In genomic region chr2:143225931-143226330, GRCh38 we compare ENCODE assay signal across 1 cellular context.
TF ChIP-seq lines count a peak whose summit lies in the region.

No MANE protein-coding gene starts in this region.

TF ChIP-seq in SK-N-SH, 30 proteins besides CTCF, POLR2A, EP300 and RAD21 (continued from another document):
- no peak for TF ChIP-seq TCF12 (IDR thresholded peaks at IDR 0.05)
- TF ChIP-seq SMC3 (IDR thresholded peaks at IDR 0.05; ENCODE audit: low read depth, low read length), result no peak
- TF ChIP-seq NRF1 (IDR thresholded peaks at IDR 0.05; ENCODE audit: low read depth, low read length), result no peak
- no peak for TF ChIP-seq REST (IDR thresholded peaks at IDR 0.05; ENCODE audit: low read depth, low read length)
- no peak for TF ChIP-seq USF1 (IDR thresholded peaks at IDR 0.05; ENCODE audit: borderline replicate concordance, low read depth)
- no peak for TF ChIP-seq JUND (IDR thresholded peaks at IDR 0.05)
- TF ChIP-seq TAF1 (IDR thresholded peaks at IDR 0.05; ENCODE audit: borderline replicate concordance, low read depth, low read length), result no peak
- no peak for TF ChIP-seq FOSL2 (IDR thresholded peaks at IDR 0.05; ENCODE audit: borderline replicate concordance, low read depth)
- no peak for TF ChIP-seq CHD2 (IDR thresholded peaks at IDR 0.05; ENCODE audit: low read length, partially characterized antibody)
- no peak for TF ChIP-seq MXI1 (IDR thresholded peaks at IDR 0.05; ENCODE audit: low read depth, low read length)
- TF ChIP-seq YY1 (IDR thresholded peaks at IDR 0.05; ENCODE audit: low read depth), result no peak
- no peak for TF ChIP-seq POLR2AphosphoS5 (IDR thresholded peaks at IDR 0.05; ENCODE audit: low read depth, low read length)
- no peak for TF ChIP-seq FOXM1 (IDR thresholded peaks at IDR 0.05; ENCODE audit: low read depth)
- no peak for TF ChIP-seq RFX5 (IDR thresholded peaks at IDR 0.05; ENCODE audit: low read length)
- no peak for TF ChIP-seq PBX3 (IDR thresholded peaks at IDR 0.05)
- TF ChIP-seq RXRA (IDR thresholded peaks at IDR 0.05; ENCODE audit: borderline replicate concordance, low read depth), result no peak
TF ChIP-seq in SK-N-SH: peak in this region for 0.
